ENCODE assay signal across 29 cellular contexts in the genomic region with DNA sequence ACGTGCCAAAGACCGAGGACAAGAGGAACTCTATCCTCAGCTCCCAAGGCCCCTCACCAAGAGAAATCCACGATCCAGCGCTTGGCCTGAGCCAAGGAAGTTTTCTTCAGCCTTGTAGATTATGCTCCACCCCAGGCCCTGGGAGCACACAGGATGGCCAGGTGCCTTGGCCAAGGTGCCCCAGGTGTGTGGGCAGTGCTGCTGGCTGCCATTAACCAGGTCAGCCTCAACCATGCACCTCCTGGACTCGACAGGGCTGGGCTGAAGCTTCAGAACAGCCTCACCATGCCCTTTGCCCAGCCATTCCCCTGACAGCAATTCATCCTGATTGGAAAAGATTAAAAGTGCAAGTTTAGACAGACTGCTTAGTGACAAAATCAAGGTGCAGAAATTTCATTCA. TPM values are rescaled to one million over a fixed set of nuclear protein-coding genes. Genes with fewer than 3 reads are reported as not detected.
A peak's percentile ranks its signal among the peaks of the same experiment; 100 is the strongest.
DNase-seq lines count a peak whose midpoint lies in the region; TF ChIP-seq lines count a peak whose summit lies in the region.
"Had no signal": no experiment of that assay in that cellular context is flagged by ENCODE, and none has a peak within 500 bp of the region (broad histone marks: within the 10 kb centered on the region; RNA-seq: fewer than 3 reads in every experiment).

No MANE protein-coding gene starts in this region.

- H2BK12ac ChIP-seq in mesenchymal stem cell (ENCODE audit: low read length in 2 of 2), result no peak overlapping the region

- TF ChIP-seq CTCF in PC-9 (conservative IDR thresholded peaks at IDR 0.05) (no peak), transverse colon (IDR thresholded peaks at IDR 0.05) (no peak)

- 84% methylated on average over 5 of the region's 5 CpGs for WGBS in mesenchymal stem cell
- 63% methylated on average over 5 of the region's 5 CpGs; no CpG with 5 or more reads in 1 of the 2 donors for WGBS in transverse colon (ENCODE audit: low coverage in 1 of 2), 2 donors

- peak overlapping the region; percentile 24 for H2BK5ac ChIP-seq in mesenchymal stem cell (ENCODE audit: low read depth, low read length, poor library complexity, severe bottlenecking)

- no peak overlapping the region for H3K14ac ChIP-seq in mesenchymal stem cell (ENCODE audit: low read length in 2 of 2)

- no peaks in the 10 kb centered on the region for H3K79me2 ChIP-seq in PC-9 (ENCODE audit: low read depth)

- H3K4me1 Mint-ChIP-seq in dendritic cell treated with granulocyte-macrophage colony-stimulating factor and Interleukin-4, amounts not matched to agents 40 ng/mL and 50 ng/mL, for 4 days (ENCODE audit: low read depth), result peaks cover 39% of the 10 kb centered on the region
- H3K4me1 Mint-ChIP-seq: activated naive CD4-positive, alpha-beta T cell treated with anti-CD3 and anti-CD28 coated beads, Interleukin-2, amount 50 U/mL, for 24 hours; T-cell had no signal

- no peak for TF ChIP-seq POLR2A in transverse colon (IDR thresholded peaks at IDR 0.05)

- TSS peak; percentile 86 for BruUV-seq in PC-9 (replicated peaks; lab: Mats Ljungman, UMichigan)

- peak overlapping the region; percentile 98 for H3K27ac ChIP-seq in PC-9
- no peak overlapping the region for H3K27ac ChIP-seq in mesenchymal stem cell (ENCODE audit: low read length, poor library complexity, severe bottlenecking)
- peak overlapping the region; percentile 53 to 78 (median 68) for H3K27ac ChIP-seq in transverse colon
- H3K27ac ChIP-seq: cardiac muscle cell, right atrium auricular region, SJSA1, upper lobe of right lung had no signal

- no peaks in the 10 kb centered on the region for H3K36me3 ChIP-seq in PC-9 (ENCODE audit: low read depth)
- H3K36me3 ChIP-seq in mesenchymal stem cell (ENCODE audit: control insufficient read depth in 1 of 2, insufficient read depth in 2 of 2, low read depth in 1 of 2, low read length in 2 of 2), result peaks cover 0 to 6% of the 10 kb centered on the region in 2 experiments
- H3K36me3 ChIP-seq in transverse colon, result no peaks in the 10 kb centered on the region
- H3K36me3 ChIP-seq: cardiac muscle cell, left lung, right atrium auricular region, SJSA1, upper lobe of right lung had no signal

- no peak overlapping the region for H3K9ac ChIP-seq in mesenchymal stem cell (ENCODE audit: low read length)

- no peak overlapping the region for H3K23ac ChIP-seq in mesenchymal stem cell (ENCODE audit: low read length in 2 of 2)

- no peak overlapping the region for H4K91ac ChIP-seq in mesenchymal stem cell (ENCODE audit: low read length)

- peaks cover 4% of the 10 kb centered on the region; the same call in 1 of the 2 replicates for H3K9me2 ChIP-seq in PC-9 (ENCODE audit: insufficient read depth)

- H3K36me3 Mint-ChIP-seq in dendritic cell treated with granulocyte-macrophage colony-stimulating factor and Interleukin-4, amounts not matched to agents 40 ng/mL and 50 ng/mL, for 4 days (ENCODE audit: low read depth), result no peaks in the 10 kb centered on the region
- H3K36me3 Mint-ChIP-seq: activated naive CD4-positive, alpha-beta T cell treated with anti-CD3 and anti-CD28 coated beads, Interleukin-2, amount 50 U/mL, for 24 hours; CD14-positive monocyte; T-cell had no signal

- H2AFZ ChIP-seq in PC-9 (no peak overlapping the region), mesenchymal stem cell (ENCODE audit: low read depth, low read length) (no peak overlapping the region)

- no peak for TF ChIP-seq EP300 in transverse colon (IDR thresholded peaks at IDR 0.05; ENCODE audit: low read depth)

- no peak overlapping the region for H2AK5ac ChIP-seq in mesenchymal stem cell (ENCODE audit: low read length, severe bottlenecking)

- H3K4me1 ChIP-seq in PC-9 (replicated peaks; ENCODE audit: insufficient read depth) (peaks cover 63% of the 10 kb centered on the region), mesenchymal stem cell (ENCODE audit: control insufficient read depth, insufficient read depth, low read depth, low read length) (peaks cover 6% of the 10 kb centered on the region), transverse colon (peaks cover 0 to 27% (median 20%) of the 10 kb centered on the region in 4 donors)
- H3K4me1 ChIP-seq: right atrium auricular region, SJSA1, upper lobe of right lung had no signal

- no peak overlapping the region for H3K4me3 Mint-ChIP-seq in dendritic cell treated with granulocyte-macrophage colony-stimulating factor and Interleukin-4, amounts not matched to agents 40 ng/mL and 50 ng/mL, for 4 days
- H3K4me3 Mint-ChIP-seq: activated CD4-positive, alpha-beta memory T cell treated with anti-CD3 and anti-CD28 coated beads, Interleukin-2, amount 10 ng/mL, durations not matched to agents 7 days and 5 days; activated naive CD4-positive, alpha-beta T cell treated with anti-CD3 and anti-CD28 coated beads, Interleukin-2, amount 50 U/mL, for 24 hours; CD14-positive monocyte; nephron; T-cell had no signal

- H4K20me1 ChIP-seq in PC-9 (ENCODE audit: insufficient read depth), result no peaks in the 10 kb centered on the region

- intact Hi-C loops in PC-9 (cut with micrococcal nuclease; ENCODE audit: unreplicated experiment), result loop anchor here (1.0 to 5.0 kb wide), 9 partner anchors 19 to 126 kb away; no protein-coding TSS in a partner anchor
- intact Hi-C loops in dendritic cell treated with granulocyte-macrophage colony-stimulating factor and Interleukin-4, amounts not matched to agents 40 ng/mL and 50 ng/mL, for 4 days (cut with micrococcal nuclease), result no loop called here
- intact Hi-C loops in transverse colon (cut with DNase I; ENCODE audit: low total_unique reads), result loop anchor here (2.0 kb wide), 1 partner anchor 113 kb away; no protein-coding TSS in a partner anchor

- CTCF ChIA-PET in PC-9 (lab: Charles Lee), result interaction anchor here (0.7 to 2.5 kb wide), 6 partner anchors 19 to 114 kb away, joined by 3 to 45 read pairs (median 8); no protein-coding TSS in a partner anchor

- peak overlapping the region; percentile 87 for H3K27ac Mint-ChIP-seq in dendritic cell treated with granulocyte-macrophage colony-stimulating factor and Interleukin-4, amounts not matched to agents 40 ng/mL and 50 ng/mL, for 4 days
- H3K27ac Mint-ChIP-seq: activated CD4-positive, alpha-beta memory T cell treated with anti-CD3 and anti-CD28 coated beads, Interleukin-2, amount 10 ng/mL, durations not matched to agents 7 days and 5 days; activated naive CD4-positive, alpha-beta T cell treated with anti-CD3 and anti-CD28 coated beads, Interleukin-2, amount 50 U/mL, for 24 hours; activated T-helper 2 cell treated with anti-CD3 and anti-CD28 coated beads, Interferon-gamma antibody, Interleukin-2, Interleukin-4, amounts not matched to agents 10 μg/mL and 5 μg/mL and 100 μg/mL, durations not matched to agents 14 hours and 24 hours and 36 hours; CD14-positive monocyte; nephron; T-cell had no signal

- in situ Hi-C loops in transverse colon (cut with MboI; ENCODE audit: low pct_ligation_motif_present in 1 of 4, low pct_unique_long_range_greater_than_20kb in 1 of 4, low sequenced_read_pairs in 3 of 4), result loop anchor here in 3 of 4 donors (5.0 to 25.0 kb wide), 2 partner anchors 110 to 325 kb away; no protein-coding TSS in a partner anchor

- H3K9me3 ChIP-seq in PC-9 (ENCODE audit: insufficient read depth, low read depth) (no peaks in the 10 kb centered on the region), mesenchymal stem cell (ENCODE audit: control insufficient read depth, low read length) (no peaks in the 10 kb centered on the region), transverse colon (no peaks in the 10 kb centered on the region)
- H3K9me3 ChIP-seq: left lung, right atrium auricular region, SJSA1, upper lobe of right lung had no signal

- H4K8ac ChIP-seq in mesenchymal stem cell (ENCODE audit: low read length), result no peak overlapping the region

- no peak overlapping the region; the same call in 1 of the 2 replicates for H3K4me3 ChIP-seq in PC-9
- H3K4me3 ChIP-seq in mesenchymal stem cell (ENCODE audit: insufficient read depth in 1 of 2, low read depth in 1 of 2, low read length in 2 of 2), result no peak overlapping the region
- no peak overlapping the region for H3K4me3 ChIP-seq in transverse colon
- H3K4me3 ChIP-seq: cardiac muscle cell, left lung, right atrium auricular region, SJSA1, upper lobe of right lung had no signal

- no peaks in the 10 kb centered on the region for H3K9me3 Mint-ChIP-seq in dendritic cell treated with granulocyte-macrophage colony-stimulating factor and Interleukin-4, amounts not matched to agents 40 ng/mL and 50 ng/mL, for 4 days
- H3K9me3 Mint-ChIP-seq: activated CD4-positive, alpha-beta memory T cell treated with anti-CD3 and anti-CD28 coated beads, Interleukin-2, amount 10 ng/mL, durations not matched to agents 7 days and 5 days; activated naive CD4-positive, alpha-beta T cell treated with anti-CD3 and anti-CD28 coated beads, Interleukin-2, amount 50 U/mL, for 24 hours; activated T-helper 2 cell treated with anti-CD3 and anti-CD28 coated beads, Interferon-gamma antibody, Interleukin-2, Interleukin-4, amounts not matched to agents 10 μg/mL and 5 μg/mL and 100 μg/mL, durations not matched to agents 14 hours and 24 hours and 36 hours; CD14-positive monocyte; nephron; T-cell had no signal

- DNase-seq in PC-9 (peak in 1 of 2 experiments; percentile 41), mesenchymal stem cell (no peak), transverse colon (peak; percentile 61), cortex of kidney (lab: John Stamatoyannopoulos, UW) (no peak), SK-N-DZ (ENCODE audit: low spot score) (no peak), NCI-H2107 (lab: John Stamatoyannopoulos, UW) (no peak)
- DNase-seq: activated CD4-positive, alpha-beta memory T cell treated with anti-CD3 and anti-CD28 coated beads, Interleukin-2, amount 10 ng/mL, durations not matched to agents 7 days and 5 days; anterior cingulate cortex; dermis blood vessel endothelial cell; HCEC 1CT; Karpas-422; midbrain; NCI-H2171; NCI-H510A treated with DMSO at 0.1 percent for 48 hours; stimulated activated CD4-positive, alpha-beta T cell treated with anti-CD3 and anti-CD28 coated beads, Interleukin-12 subunit alpha, Interleukin-12 subunit beta, amount 100 ng/mL, for 4 hours; stimulated activated CD4-positive, alpha-beta T cell treated with anti-CD3 and anti-CD28 coated beads, Interleukin-4, amount 100 ng/mL, for 1 hour; T-cell; upper lobe of right lung had no signal

- H3F3A ChIP-seq in PC-9 (ENCODE audit: insufficient read depth, low read depth), result peaks cover 42% of the 10 kb centered on the region

- H3K4ac ChIP-seq in mesenchymal stem cell (ENCODE audit: low read depth in 1 of 2, low read length in 2 of 2), result no peak overlapping the region

- no peaks in the 10 kb centered on the region for H3K27me3 ChIP-seq in PC-9 (ENCODE audit: insufficient read depth, low read depth)
- no peaks in the 10 kb centered on the region for H3K27me3 ChIP-seq in mesenchymal stem cell (ENCODE audit: control insufficient read depth in 1 of 2, insufficient read depth in 1 of 2, low read length in 2 of 2)
- no peaks in the 10 kb centered on the region for H3K27me3 ChIP-seq in transverse colon
- H3K27me3 ChIP-seq: cardiac muscle cell, left lung, right atrium auricular region, SJSA1, upper lobe of right lung had no signal

- no peak overlapping the region for H2BK15ac ChIP-seq in mesenchymal stem cell (ENCODE audit: low read depth, poor library complexity, severe bottlenecking)

- POLR2A ChIA-PET in PC-9 (lab: Charles Lee; ENCODE audit: unreplicated experiment), result interaction anchor here (0.6 to 1.4 kb wide), 4 partner anchors 74 to 341 kb away, joined by 3 to 10 read pairs (median 6); partner anchors contain the start of genes AP3S2 and TICRR

- no peak overlapping the region for H2BK120ac ChIP-seq in mesenchymal stem cell (ENCODE audit: low read depth, low read length)

- H3K18ac ChIP-seq in mesenchymal stem cell (ENCODE audit: low read depth in 1 of 2, low read length in 2 of 2), result no peak overlapping the region

- peaks cover 1% of the 10 kb centered on the region for H3K27me3 Mint-ChIP-seq in dendritic cell treated with granulocyte-macrophage colony-stimulating factor and Interleukin-4, amounts not matched to agents 40 ng/mL and 50 ng/mL, for 4 days
- H3K27me3 Mint-ChIP-seq: activated CD4-positive, alpha-beta memory T cell treated with anti-CD3 and anti-CD28 coated beads, Interleukin-2, amount 10 ng/mL, durations not matched to agents 7 days and 5 days had no signal

- H3K79me1 ChIP-seq in mesenchymal stem cell (replicated peaks; ENCODE audit: low read length, poor library complexity, severe bottlenecking), result no peaks in the 10 kb centered on the region

- H3K4me2 ChIP-seq in PC-9 (peak overlapping the region; percentile 54), mesenchymal stem cell (ENCODE audit: low read length, poor library complexity, severe bottlenecking) (no peak overlapping the region)

RNA-seq across cellular contexts. Expression of gene MESP1, which starts 10.9 kb away (rescaled TPM):
- total RNA-seq in PC-9 (2021) (8.5 and 17.8 TPM in 2 replicates), transverse colon (10 to 100 TPM in 3 of 4 donors, 1 to 10 TPM in 1; 8.6 to 13.5 (median 12.5) TPM)
- polyA plus RNA-seq in mesenchymal stem cell (2013, experiment 1 of 2), result 0.03 TPM
- 0.03 TPM for polyA plus RNA-seq in mesenchymal stem cell (2013, experiment 2 of 2)
- polyA plus RNA-seq in SK-N-DZ (2014; cell fraction: cytosol; rRNA removed), result 0.16 and 1.2 TPM in 2 replicates
- 0.58 and 1.0 TPM in 2 replicates for polyA plus RNA-seq in SK-N-DZ (2014; cell fraction: nucleus; rRNA removed)

RNA-seq across cellular contexts. Expression of gene MESP2, which starts 14.2 kb away (rescaled TPM):
- 1.3 and 2.4 TPM in 2 replicates for total RNA-seq in PC-9 (2021)
- polyA plus RNA-seq in mesenchymal stem cell (2013, experiment 1 of 2), result 0.12 TPM
- polyA plus RNA-seq in mesenchymal stem cell (2013, experiment 2 of 2), result 0.07 TPM
- total RNA-seq in transverse colon, result under 1 TPM in 2 of 4 donors, not detected in 2; 0.64 to 0.96 TPM
- not detected in 2 replicates for polyA plus RNA-seq in SK-N-DZ (2014; cell fraction: cytosol; rRNA removed)
- polyA plus RNA-seq in SK-N-DZ (2014; cell fraction: nucleus; rRNA removed), result not detected in 2 replicates
- total RNA-seq: activated CD4-positive, alpha-beta memory T cell treated with anti-CD3 and anti-CD28 coated beads, Interleukin-2, amount 10 ng/mL, durations not matched to agents 7 days and 5 days; dermis blood vessel endothelial cell; frontal cortex; osteocyte; right atrium auricular region; SJSA1; T-cell; upper lobe of right lung had no signal

RNA-seq across cellular contexts. Expression of gene ANPEP, which starts 52.7 kb away (rescaled TPM):
- total RNA-seq in PC-9 (2021) (172 and 175 TPM in 2 replicates), transverse colon (1,000 to 10,000 TPM in 1 of 4 donors, 100 to 1,000 TPM in 3; 133 to 1,054 (median 474) TPM)
- polyA plus RNA-seq in mesenchymal stem cell (2013, experiment 1 of 2), result 63.7 TPM
- 61.6 TPM for polyA plus RNA-seq in mesenchymal stem cell (2013, experiment 2 of 2)
- polyA plus RNA-seq in SK-N-DZ (2014; cell fraction: cytosol; rRNA removed), result 1.3 and 1.8 TPM in 2 replicates
- polyA plus RNA-seq in SK-N-DZ (2014; cell fraction: nucleus; rRNA removed), result 0.60 TPM in 1 of 2 replicates, not detected in the other
